In the genomic region with DNA sequence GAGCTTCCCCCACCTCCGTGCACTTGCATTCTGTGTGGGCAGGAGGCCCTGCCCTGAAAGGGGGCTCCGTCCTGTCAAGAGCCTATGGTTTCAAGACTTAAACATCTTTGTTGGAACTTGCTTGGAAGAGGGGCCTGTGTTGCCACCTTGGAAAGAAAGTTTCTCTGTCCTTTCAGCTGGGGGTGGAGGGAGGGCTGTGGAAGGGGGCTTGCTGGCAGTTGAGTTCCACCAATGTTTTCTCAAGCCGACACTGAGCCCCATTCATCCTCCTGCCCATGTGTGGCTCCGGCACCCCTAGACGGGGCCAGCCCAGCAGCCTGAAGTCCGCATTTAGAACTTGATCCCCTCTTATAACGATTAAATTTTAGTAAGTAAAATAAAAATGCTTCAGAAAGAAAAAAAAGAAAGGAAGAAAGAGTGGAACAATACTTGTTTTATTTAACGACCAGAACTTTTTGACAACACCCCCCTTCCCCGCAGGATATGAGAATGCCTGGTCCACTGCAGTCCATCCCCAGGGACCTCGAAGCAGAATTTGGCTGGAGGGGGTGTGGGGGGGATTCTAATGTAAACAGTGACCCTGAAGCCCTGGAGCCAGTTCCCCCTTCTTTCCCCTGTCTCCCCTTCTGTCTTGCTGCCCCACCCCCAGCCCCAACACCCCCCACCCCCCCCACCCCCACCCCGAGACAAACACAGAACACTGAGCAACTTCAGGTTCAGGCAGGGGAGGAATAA, we compare ENCODE assay signal across 17 cellular contexts. TPM values are rescaled to one million over a fixed set of nuclear protein-coding genes. Genes with fewer than 3 reads are reported as not detected.
DNase-seq lines count a peak whose midpoint lies in the region; ATAC-seq, FAIRE-seq and TF ChIP-seq lines count a peak whose summit lies in the region.
"Had no signal": no experiment of that assay in that cellular context is flagged by ENCODE, and none has a peak within 500 bp of the region (broad histone marks: within the 10 kb centered on the region; RNA-seq: fewer than 3 reads in every experiment).

No MANE protein-coding gene starts in this region.

- peaks cover 1% of the 10 kb centered on the region for H3K9me3 Mint-ChIP-seq in astrocyte (ENCODE audit: unreplicated experiment)
- H3K9me3 Mint-ChIP-seq: immature natural killer cell had no signal

- peaks cover 3% of the 10 kb centered on the region for H3K36me3 Mint-ChIP-seq in astrocyte (ENCODE audit: low read depth, unreplicated experiment)

- peak overlapping the region; percentile 37 for H3K4me3 Mint-ChIP-seq in astrocyte (ENCODE audit: unreplicated experiment)
- H3K4me3 Mint-ChIP-seq: activated CD8-positive, alpha-beta T cell treated with anti-CD3 and anti-CD28 coated beads, Interleukin-2, amount 10 ng/mL, durations not matched to agents 7 days and 5 days; immature natural killer cell had no signal

- H3K36me3 ChIP-seq in BLaER1 treated with 17β-estradiol and CSF1 and Interleukin-3, amounts not matched to agents 10 nM and 100 nM = peaks cover 0 to 78% (median 16%) of the 10 kb centered on the region in 11 experiments; a peak in 13 of 22 replicates
- H3K36me3 ChIP-seq in astrocyte (ENCODE audit: insufficient read depth, low read length) = no peaks in the 10 kb centered on the region
- no peaks in the 10 kb centered on the region for H3K36me3 ChIP-seq in iPS-15b (ENCODE audit: control insufficient read depth, insufficient read depth, low read length)
- H3K36me3 ChIP-seq in stomach = peaks cover 0 to 55% (median 36%) of the 10 kb centered on the region in 4 donors

- 0 out of 22 replicates have a peak, but pooled peaks cover 0 to 4% (median 0%) of the 10 kb centered on the region in 11 experiments for H3K27me3 ChIP-seq in BLaER1 treated with 17β-estradiol and CSF1 and Interleukin-3, amounts not matched to agents 10 nM and 100 nM
- H3K27me3 ChIP-seq in astrocyte (ENCODE audit: insufficient read depth, low read length) (no peaks in the 10 kb centered on the region), iPS-15b (ENCODE audit: control insufficient read depth, insufficient read depth, low read length) (no peaks in the 10 kb centered on the region), stomach (no peaks in the 10 kb centered on the region)

- no peak for TF ChIP-seq EP300 in stomach (IDR thresholded peaks at IDR 0.05)

- TF ChIP-seq CTCF in astrocyte (IDR thresholded peaks at IDR 0.05; ENCODE audit: insufficient read depth, low read depth, low read length) = no peak
- no peak for TF ChIP-seq CTCF in stomach (IDR thresholded peaks at IDR 0.05)

- H3K4me3 ChIP-seq in BLaER1 treated with 17β-estradiol and CSF1 and Interleukin-3, amounts not matched to agents 10 nM and 100 nM = no peak overlapping the region
- H3K4me3 ChIP-seq in astrocyte (ENCODE audit: insufficient read depth, low read depth, low read length) (no peak overlapping the region), iPS-15b (ENCODE audit: low read depth, low read length) (no peak overlapping the region), stomach (no peak overlapping the region)
- H3K4me3 ChIP-seq: mucosa of descending colon had no signal

- DNase-seq in astrocyte (ENCODE audit: low read depth) = no peak
- no peak for DNase-seq in stomach
- DNase-seq in amniotic stem cell (lab: John Stamatoyannopoulos, UW) = no peak
- DNase-seq in NCI-H2081 (lab: John Stamatoyannopoulos, UW) = no peak
- DNase-seq: activated CD8-positive, alpha-beta T cell treated with anti-CD3 and anti-CD28 coated beads, Interleukin-2, amount 10 ng/mL, durations not matched to agents 7 days and 5 days; anterior cingulate cortex; immature natural killer cell; mucosa of descending colon; NCI-H146; NCI-H526 had no signal

- H3K27me3 Mint-ChIP-seq in astrocyte (ENCODE audit: low read depth, unreplicated experiment) = no peaks in the 10 kb centered on the region

- 72 to 83% (median 76%) methylated on average over 11 of the region's 11 CpGs for WGBS in stomach, 5 donors

- no peaks in the 10 kb centered on the region for H3K9me3 ChIP-seq in BLaER1 treated with 17β-estradiol and CSF1 and Interleukin-3, amounts not matched to agents 10 nM and 100 nM (replicated peaks in 1 of 11)
- H3K9me3 ChIP-seq in astrocyte (ENCODE audit: insufficient read depth, low read depth, low read length) (no peaks in the 10 kb centered on the region), iPS-15b (ENCODE audit: control insufficient read depth, insufficient read depth, low read length) (no peaks in the 10 kb centered on the region), stomach (no peaks in the 10 kb centered on the region)
- H3K9me3 ChIP-seq: mucosa of descending colon had no signal

- peaks cover 18% of the 10 kb centered on the region for H3K79me2 ChIP-seq in astrocyte (ENCODE audit: insufficient read depth, low read length)

- H4K20me1 ChIP-seq in BLaER1 treated with 17β-estradiol and CSF1 and Interleukin-3, amounts not matched to agents 10 nM and 100 nM = peaks cover 0 to 53% (median 0%) of the 10 kb centered on the region in 11 experiments; a peak in 9 of 22 replicates
- no peaks in the 10 kb centered on the region for H4K20me1 ChIP-seq in astrocyte (ENCODE audit: insufficient read depth, low read length)

- H3K27ac Mint-ChIP-seq in astrocyte (ENCODE audit: unreplicated experiment) = peak overlapping the region; percentile 98
- H3K27ac Mint-ChIP-seq: activated CD8-positive, alpha-beta T cell treated with anti-CD3 and anti-CD28 coated beads, Interleukin-2, amount 10 ng/mL, durations not matched to agents 7 days and 5 days; immature natural killer cell had no signal

- TF ChIP-seq POLR2A in stomach (IDR thresholded peaks at IDR 0.05) = no peak

- H3K9ac ChIP-seq in BLaER1 treated with 17β-estradiol and CSF1 and Interleukin-3, amounts not matched to agents 10 nM and 100 nM = peak overlapping the region in 3 of 11 experiments; percentile 1 to 44 (median 37); a peak in 3 of 22 replicates
- H3K9ac ChIP-seq in astrocyte (ENCODE audit: low read length) (peak overlapping the region; percentile 84), iPS-15b (ENCODE audit: low read depth, low read length) (peak overlapping the region; percentile 56)

- peaks cover 14 to 73% (median 66%) of the 10 kb centered on the region in 10 experiments for H3K4me1 ChIP-seq in BLaER1 treated with 17β-estradiol and CSF1 and Interleukin-3, amounts not matched to agents 10 nM and 100 nM
- peaks cover 34% of the 10 kb centered on the region for H3K4me1 ChIP-seq in astrocyte (ENCODE audit: insufficient read depth, low read length)
- H3K4me1 ChIP-seq in iPS-15b (ENCODE audit: control insufficient read depth, insufficient read depth, low read length) = peaks cover 3% of the 10 kb centered on the region
- peaks cover 0 to 33% (median 18%) of the 10 kb centered on the region in 4 donors for H3K4me1 ChIP-seq in stomach

- peak overlapping the region in 9 of 11 experiments; percentile 15 to 89 (median 59); a peak in 17 of 22 replicates for H3K4me2 ChIP-seq in BLaER1 treated with 17β-estradiol and CSF1 and Interleukin-3, amounts not matched to agents 10 nM and 100 nM
- H3K4me2 ChIP-seq in astrocyte (ENCODE audit: low read length) = peak overlapping the region; percentile 77

- ATAC-seq in GM21717 (IDR thresholded peaks at IDR 0.05; ENCODE audit: unreplicated experiment) (no peak), HG02840 (IDR thresholded peaks at IDR 0.05; ENCODE audit: low FRiP score, unreplicated experiment) (no peak)
- ATAC-seq: activated CD8-positive, alpha-beta T cell treated with anti-CD3 and anti-CD28 coated beads, Interleukin-2, amount 10 ng/mL, durations not matched to agents 7 days and 5 days; mucosa of descending colon had no signal

- no peak for FAIRE-seq in astrocyte (lab: Jason Lieb, UNC)
- FAIRE-seq: GM18507, RCC 7860 had no signal

- peaks cover 46% of the 10 kb centered on the region for H3K4me1 Mint-ChIP-seq in astrocyte (ENCODE audit: low read depth, unreplicated experiment)
- H3K4me1 Mint-ChIP-seq: immature natural killer cell had no signal

- peak overlapping the region in 4 of 11 experiments; percentile 13 to 45 (median 40); a peak in 7 of 22 replicates for H3K27ac ChIP-seq in BLaER1 treated with 17β-estradiol and CSF1 and Interleukin-3, amounts not matched to agents 10 nM and 100 nM
- H3K27ac ChIP-seq in astrocyte (ENCODE audit: low read depth, low read length) (peak overlapping the region; percentile 92), stomach (peak overlapping the region in 3 of 5 donors; percentile 67 to 83 (median 67))
- H3K27ac ChIP-seq: VCaP had no signal

- intact Hi-C loops in stomach (cut with DNase I; ENCODE audit: low total_unique reads) = no loop called here

- no peak overlapping the region for H2AFZ ChIP-seq in astrocyte (ENCODE audit: low read depth, low read length)

RNA-seq across cellular contexts. Expression of a gene that starts 26.9 kb away (rescaled TPM):
- total RNA-seq in astrocyte (3.4 and 5.7 TPM in 2 replicates), stomach (1 to 10 TPM in 4 of 5 donors, not detected in 1; 1.3 to 3.6 (median 2.5) TPM)
- under 1 TPM; 0.31 to 0.98 (median 0.44) TPM for polyA plus RNA-seq in stomach
- polyA plus RNA-seq: immature natural killer cell had no signal
